ENCODE assay signal across 1 cellular context in genomic region chr14:20614038-20614840, GRCh38.
TF ChIP-seq lines count a peak whose summit lies in the region.

No MANE protein-coding gene starts in this region.

TF ChIP-seq in HEK293, 187 proteins besides CTCF, POLR2A, EP300 and RAD21 (continued from another document):
- TF ChIP-seq PBX3 (CRISPR knock-in tag; IDR thresholded peaks at IDR 0.05) (no peak), PRDM2 (tag by site-specific recombination; IDR thresholded peaks at IDR 0.05; ENCODE audit: borderline replicate concordance) (no peak), PRDM10 (tag by site-specific recombination; IDR thresholded peaks at IDR 0.05) (peak; percentile 92), ZFHX2 (tag by site-specific recombination; conservative IDR thresholded peaks at IDR 0.05) (no peak), ZNF792 (tag by site-specific recombination; IDR thresholded peaks at IDR 0.05) (no peak), ZBTB48 (tag by site-specific recombination; IDR thresholded peaks at IDR 0.05) (peak; percentile 78), ZNF585B (tag by site-specific recombination; IDR thresholded peaks at IDR 0.05) (no peak), ZNF623 (tag by site-specific recombination; IDR thresholded peaks at IDR 0.05) (no peak), ZNF274 (IDR thresholded peaks at IDR 0.05; ENCODE audit: low read length) (no peak), ZNF274 (tag by site-specific recombination; IDR thresholded peaks at IDR 0.05; ENCODE audit: borderline replicate concordance) (no peak)
TF ChIP-seq in HEK293: peak in this region for 6.
